ENCODE assay signal across 28 cellular contexts in genomic region chr16:59826767-59827166, GRCh38.
"Had no signal": no experiment of that assay in that cellular context is flagged by ENCODE, and none has a peak within 500 bp of the region (broad histone marks: within the 10 kb centered on the region; RNA-seq: fewer than 3 reads in every experiment).

No MANE protein-coding gene starts in this region.

- DNase-seq: colonic mucosa; cortex of kidney; dermis blood vessel endothelial cell; dorsolateral prefrontal cortex; effector CD4-positive, alpha-beta T cell; effector CD8-positive, alpha-beta T cell; effector memory CD4-positive, alpha-beta T cell; effector memory CD8-positive, alpha-beta T cell; endodermal cell; erythroblast; esophagus squamous epithelium; foreskin fibroblast; foreskin keratinocyte; foreskin melanocyte; gastrocnemius medialis; glutamatergic neuron; head of caudate nucleus; heart left ventricle; heart right ventricle had no signal

- H3K27ac ChIP-seq: colonic mucosa, coronary artery, dorsolateral prefrontal cortex, epithelial cell of prostate, esophagus muscularis mucosa, esophagus squamous epithelium, foreskin keratinocyte, gastrocnemius medialis, gastroesophageal sphincter, heart left ventricle, heart right ventricle had no signal

- H3K9me3 ChIP-seq: colonic mucosa, esophagus muscularis mucosa, esophagus squamous epithelium, gastrocnemius medialis, gastroesophageal sphincter had no signal

- H3K4me1 ChIP-seq: colonic mucosa, esophagus muscularis mucosa, esophagus squamous epithelium, foreskin keratinocyte, gastrocnemius medialis, gastroesophageal sphincter, heart left ventricle, heart right ventricle had no signal

- ATAC-seq: effector memory CD8-positive, alpha-beta T cell; esophagus mucosa; foreskin keratinocyte; gastrocnemius medialis; gastroesophageal sphincter; heart left ventricle; heart right ventricle had no signal

- FAIRE-seq: colon, endometrium, endothelial cell of umbilical vein, frontal cortex had no signal

- H3K27me3 ChIP-seq: colonic mucosa, dorsolateral prefrontal cortex, esophagus muscularis mucosa, esophagus squamous epithelium, foreskin keratinocyte, gastrocnemius medialis, gastroesophageal sphincter, heart left ventricle, heart right ventricle had no signal

- H3K4me3 ChIP-seq: colonic mucosa, coronary artery, dorsolateral prefrontal cortex, esophagus muscularis mucosa, esophagus squamous epithelium, gastrocnemius medialis, gastroesophageal sphincter, heart left ventricle, heart right ventricle had no signal

- H3K36me3 ChIP-seq: colonic mucosa, esophagus muscularis mucosa, esophagus squamous epithelium, gastrocnemius medialis, gastroesophageal sphincter, heart left ventricle, heart right ventricle had no signal
